In genomic region chr2:80567991-80568390, GRCh38 we compare ENCODE assay signal across 28 cellular contexts.
"Had no signal": no experiment of that assay in that cellular context is flagged by ENCODE, and none has a peak within 500 bp of the region (broad histone marks: within the 10 kb centered on the region; RNA-seq: fewer than 3 reads in every experiment).

No MANE protein-coding gene starts in this region.

- H3K4me1 ChIP-seq: neural progenitor cell, parathyroid adenoma, psoas muscle, spleen, suprapubic skin, testis, tibial artery, transverse colon, upper lobe of right lung, uterus had no signal

- H3K4me3 ChIP-seq: neural progenitor cell, ovary, psoas muscle, skin epidermis, smooth muscle cell, spleen, suprapubic skin, testis, tibial artery, transverse colon, upper lobe of right lung, uterus had no signal

- H3K27ac ChIP-seq: neural progenitor cell, ovary, parathyroid adenoma, psoas muscle, skin epidermis, spleen, suprapubic skin, testis, tibial artery, transverse colon, upper lobe of right lung, uterus had no signal

- H3K9me3 ChIP-seq: ovary, psoas muscle, suprapubic skin, testis, tibial artery, transverse colon, upper lobe of right lung, uterus had no signal

- H3K36me3 ChIP-seq: neural progenitor cell, ovary, spleen, suprapubic skin, tibial artery, transverse colon, upper lobe of right lung, uterus had no signal

- H3K9ac ChIP-seq: neural progenitor cell, parathyroid adenoma had no signal

- H3K79me2 ChIP-seq: parathyroid adenoma had no signal

- H3K4me2 ChIP-seq: neural progenitor cell, smooth muscle cell had no signal

- DNase-seq: natural killer cell; occipital lobe; ovary; posterior cingulate gyrus; psoas muscle; right cardiac atrium; spleen; stimulated activated CD4-positive, alpha-beta T cell treated with anti-CD3 and anti-CD28 coated beads, Interleukin-12 subunit alpha, Interleukin-12 subunit beta, amount 100 ng/mL, for 4 hours; stimulated activated CD4-positive, alpha-beta T cell treated with anti-CD3 and anti-CD28 coated beads, Interleukin-1b, Interleukin-23, amount 100 ng/mL, for 48 hours; stimulated activated CD4-positive, alpha-beta T cell treated with anti-CD3 and anti-CD28 coated beads, Interleukin-4, amount 100 ng/mL, for 1 hour; stimulated activated CD4-positive, alpha-beta T cell treated with anti-CD3 and anti-CD28 coated beads, Interleukin-4, amount 100 ng/mL, for 4 hours; stimulated activated CD8-positive, alpha-beta memory T cell treated with anti-CD3 and anti-CD28 coated beads, Interleukin-4, amount 100 ng/mL, for 48 hours; stimulated activated naive CD4-positive, alpha-beta T cell; stimulated activated naive CD8-positive, alpha-beta T cell treated with anti-CD3 and anti-CD28 coated beads, Interleukin-15, amount 100 ng/mL, for 72 hours; stimulated activated naive CD8-positive, alpha-beta T cell treated with anti-CD3 and anti-CD28 coated beads, Interleukin-15, Interleukin-2, amounts not matched to agents 100 U/mL and 50 U/mL, for 24 hours; substantia nigra; testis; tibial artery; transverse colon; upper lobe of right lung; uterus had no signal

- H3K27me3 ChIP-seq: neural progenitor cell, ovary, spleen, suprapubic skin, testis, tibial artery, transverse colon, upper lobe of right lung, uterus had no signal

- H2AFZ ChIP-seq: neural progenitor cell, parathyroid adenoma had no signal

- ATAC-seq: natural killer cell; psoas muscle; right cardiac atrium; sciatic nerve; stimulated activated memory B cell treated with anti-CD40 and anti-IgM and Interleukin-4, amounts not matched to agents 10 μg/mL and 1 μg/mL and 100 μg/mL, for 72 hours; stimulated activated naive CD8-positive, alpha-beta T cell treated with anti-CD3 and anti-CD28 coated beads, Interleukin-15, amount 100 ng/mL, for 72 hours; stimulated activated naive CD8-positive, alpha-beta T cell treated with anti-CD3 and anti-CD28 coated beads, Interleukin-15, Interleukin-2, amounts not matched to agents 100 U/mL and 50 U/mL, for 24 hours; upper lobe of right lung had no signal
